2 cellular contexts compared by ENCODE assay signal in the genomic region with DNA sequence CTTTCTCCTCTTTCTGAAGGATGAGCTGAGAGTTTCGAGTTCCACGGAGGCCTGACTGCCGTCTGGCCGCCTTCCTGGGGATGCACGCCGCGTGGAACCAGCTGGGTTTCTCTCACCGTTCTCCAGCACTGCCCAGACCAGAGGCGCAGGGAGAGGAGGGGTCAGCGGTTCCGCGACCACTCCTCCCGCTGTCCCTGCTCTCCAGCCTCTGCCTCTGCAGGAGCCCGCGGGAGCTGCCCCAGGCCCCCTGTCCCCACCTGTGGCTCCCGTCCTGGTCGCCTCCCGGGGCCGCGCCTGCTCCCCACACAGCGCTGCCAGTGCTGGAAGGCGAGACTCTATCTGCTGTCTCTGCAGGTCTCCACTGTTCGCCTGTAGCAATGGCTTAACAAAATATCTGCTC.
TF ChIP-seq lines count a peak whose summit lies in the region.

No MANE protein-coding gene starts in this region.

TF ChIP-seq in K562, 482 proteins besides CTCF, POLR2A, EP300 and RAD21 (continued from another document):
- TF ChIP-seq, protein P1, sequence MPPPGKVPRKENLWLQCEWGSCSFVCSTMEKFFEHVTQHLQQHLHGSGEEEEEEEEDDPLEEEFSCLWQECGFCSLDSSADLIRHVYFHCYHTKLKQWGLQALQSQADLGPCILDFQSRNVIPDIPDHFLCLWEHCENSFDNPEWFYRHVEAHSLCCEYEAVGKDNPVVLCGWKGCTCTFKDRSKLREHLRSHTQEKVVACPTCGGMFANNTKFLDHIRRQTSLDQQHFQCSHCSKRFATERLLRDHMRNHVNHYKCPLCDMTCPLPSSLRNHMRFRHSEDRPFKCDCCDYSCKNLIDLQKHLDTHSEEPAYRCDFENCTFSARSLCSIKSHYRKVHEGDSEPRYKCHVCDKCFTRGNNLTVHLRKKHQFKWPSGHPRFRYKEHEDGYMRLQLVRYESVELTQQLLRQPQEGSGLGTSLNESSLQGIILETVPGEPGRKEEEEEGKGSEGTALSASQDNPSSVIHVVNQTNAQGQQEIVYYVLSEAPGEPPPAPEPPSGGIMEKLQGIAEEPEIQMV (tag; conservative IDR thresholded peaks at IDR 0.05; ENCODE audit: low read depth) = no peak
- TF ChIP-seq ZNF436 (CRISPR knock-in tag; IDR thresholded peaks at IDR 0.05) (no peak), ZNF174 (CRISPR knock-in tag; IDR thresholded peaks at IDR 0.05) (no peak), ZNF696 (CRISPR knock-in tag; conservative IDR thresholded peaks at IDR 0.05) (no peak), ZZZ3 (IDR thresholded peaks at IDR 0.05) (no peak), CREB1 (IDR thresholded peaks at IDR 0.05) (no peak), CREB1 (CRISPR knock-in tag; IDR thresholded peaks at IDR 0.05) (no peak), NCOA2 (IDR thresholded peaks at IDR 0.05; ENCODE audit: partially characterized antibody in 2 of 2) (no peak), PPARD (CRISPR knock-in tag; IDR thresholded peaks at IDR 0.05) (no peak), SRF (CRISPR knock-in tag; IDR thresholded peaks at IDR 0.05) (no peak), CBX8 (IDR thresholded peaks at IDR 0.05; ENCODE audit: borderline replicate concordance, extremely low read depth, low read depth, low read length, poor library complexity, severe bottlenecking) (no peak), ZKSCAN8 (CRISPR knock-in tag; IDR thresholded peaks at IDR 0.05) (no peak), ZNF12 (CRISPR knock-in tag; IDR thresholded peaks at IDR 0.05) (no peak), FOSL1 (tag; conservative IDR thresholded peaks at IDR 0.05) (no peak), ZNF507 (tag; conservative IDR thresholded peaks at IDR 0.05) (no peak), JUNB (CRISPR knock-in tag; conservative IDR thresholded peaks at IDR 0.05) (no peak), BRCA1 (IDR thresholded peaks at IDR 0.05) (no peak), BRCA1 (CRISPR knock-in tag; IDR thresholded peaks at IDR 0.05) (no peak), HDAC1 (IDR thresholded peaks at IDR 0.05) (no peak)
- TF ChIP-seq, protein P2, sequence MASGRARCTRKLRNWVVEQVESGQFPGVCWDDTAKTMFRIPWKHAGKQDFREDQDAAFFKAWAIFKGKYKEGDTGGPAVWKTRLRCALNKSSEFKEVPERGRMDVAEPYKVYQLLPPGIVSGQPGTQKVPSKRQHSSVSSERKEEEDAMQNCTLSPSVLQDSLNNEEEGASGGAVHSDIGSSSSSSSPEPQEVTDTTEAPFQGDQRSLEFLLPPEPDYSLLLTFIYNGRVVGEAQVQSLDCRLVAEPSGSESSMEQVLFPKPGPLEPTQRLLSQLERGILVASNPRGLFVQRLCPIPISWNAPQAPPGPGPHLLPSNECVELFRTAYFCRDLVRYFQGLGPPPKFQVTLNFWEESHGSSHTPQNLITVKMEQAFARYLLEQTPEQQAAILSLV (tag; IDR thresholded peaks at IDR 0.05) = no peak
- TF ChIP-seq, protein P3, sequence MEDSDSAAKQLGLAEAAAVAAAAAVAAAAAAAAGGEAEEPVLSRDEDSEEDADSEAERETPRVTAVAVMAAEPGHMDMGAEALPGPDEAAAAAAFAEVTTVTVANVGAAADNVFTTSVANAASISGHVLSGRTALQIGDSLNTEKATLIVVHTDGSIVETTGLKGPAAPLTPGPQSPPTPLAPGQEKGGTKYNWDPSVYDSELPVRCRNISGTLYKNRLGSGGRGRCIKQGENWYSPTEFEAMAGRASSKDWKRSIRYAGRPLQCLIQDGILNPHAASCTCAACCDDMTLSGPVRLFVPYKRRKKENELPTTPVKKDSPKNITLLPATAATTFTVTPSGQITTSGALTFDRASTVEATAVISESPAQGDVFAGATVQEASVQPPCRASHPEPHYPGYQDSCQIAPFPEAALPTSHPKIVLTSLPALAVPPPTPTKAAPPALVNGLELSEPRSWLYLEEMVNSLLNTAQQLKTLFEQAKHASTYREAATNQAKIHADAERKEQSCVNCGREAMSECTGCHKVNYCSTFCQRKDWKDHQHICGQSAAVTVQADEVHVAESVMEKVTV (CRISPR knock-in tag; IDR thresholded peaks at IDR 0.05) = no peak

TF ChIP-seq in HepG2, 621 proteins besides CTCF, POLR2A, EP300 and RAD21 (continued from another document):
- TF ChIP-seq BCL6 (CRISPR knock-in tag; IDR thresholded peaks at IDR 0.05) = no peak
- no peak for TF ChIP-seq ZNF776 (CRISPR knock-in tag; IDR thresholded peaks at IDR 0.05)
- TF ChIP-seq, protein P4, sequence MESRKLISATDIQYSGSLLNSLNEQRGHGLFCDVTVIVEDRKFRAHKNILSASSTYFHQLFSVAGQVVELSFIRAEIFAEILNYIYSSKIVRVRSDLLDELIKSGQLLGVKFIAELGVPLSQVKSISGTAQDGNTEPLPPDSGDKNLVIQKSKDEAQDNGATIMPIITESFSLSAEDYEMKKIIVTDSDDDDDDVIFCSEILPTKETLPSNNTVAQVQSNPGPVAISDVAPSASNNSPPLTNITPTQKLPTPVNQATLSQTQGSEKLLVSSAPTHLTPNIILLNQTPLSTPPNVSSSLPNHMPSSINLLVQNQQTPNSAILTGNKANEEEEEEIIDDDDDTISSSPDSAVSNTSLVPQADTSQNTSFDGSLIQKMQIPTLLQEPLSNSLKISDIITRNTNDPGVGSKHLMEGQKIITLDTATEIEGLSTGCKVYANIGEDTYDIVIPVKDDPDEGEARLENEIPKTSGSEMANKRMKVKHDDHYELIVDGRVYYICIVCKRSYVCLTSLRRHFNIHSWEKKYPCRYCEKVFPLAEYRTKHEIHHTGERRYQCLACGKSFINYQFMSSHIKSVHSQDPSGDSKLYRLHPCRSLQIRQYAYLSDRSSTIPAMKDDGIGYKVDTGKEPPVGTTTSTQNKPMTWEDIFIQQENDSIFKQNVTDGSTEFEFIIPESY (CRISPR knock-in tag; IDR thresholded peaks at IDR 0.05) = peak; percentile 62; the same call in 1 of the 2 replicates
- no peak for TF ChIP-seq DR1 (CRISPR knock-in tag; IDR thresholded peaks at IDR 0.05)
- TF ChIP-seq TMF1 (CRISPR knock-in tag; IDR thresholded peaks at IDR 0.05; ENCODE audit: low read depth) = no peak
- TF ChIP-seq HOXA3 (CRISPR knock-in tag; IDR thresholded peaks at IDR 0.05) = 0 out of 2 replicates have a peak, but pooled peaks have one; percentile 28
